In the genomic region with DNA sequence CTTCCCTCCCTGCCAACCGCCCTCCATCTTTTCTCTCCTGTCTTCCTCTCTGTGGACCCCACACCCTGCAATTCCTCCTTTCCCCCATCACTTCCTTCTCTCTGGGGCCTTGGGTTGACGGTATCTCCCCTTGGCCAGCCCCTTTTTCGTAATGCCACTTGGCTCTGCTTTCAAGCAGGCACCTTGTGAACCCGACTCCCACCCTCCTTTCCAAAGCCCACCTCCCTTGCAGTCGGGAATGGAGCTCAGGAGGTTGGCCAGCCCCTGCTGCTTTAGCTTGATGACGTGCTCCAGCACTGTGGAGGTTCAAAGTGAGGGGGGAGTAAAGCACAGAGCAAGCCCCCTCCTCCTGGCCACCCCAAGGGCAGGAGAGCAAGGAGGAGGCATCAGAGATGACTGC, we compare ENCODE assay signal across 16 cellular contexts.
DNase-seq lines count a peak whose midpoint lies in the region; ATAC-seq and TF ChIP-seq lines count a peak whose summit lies in the region.
"Had no signal": no experiment of that assay in that cellular context is flagged by ENCODE, and none has a peak within 500 bp of the region (broad histone marks: within the 10 kb centered on the region; RNA-seq: fewer than 3 reads in every experiment).

No MANE protein-coding gene starts in this region.

- H3K36me3 Mint-ChIP-seq in CD14-positive monocyte = peaks cover 6 to 22% of the 10 kb centered on the region in 2 donors

- H2AFZ ChIP-seq in OCI-LY1 (ENCODE audit: low read length) (no peak overlapping the region), smooth muscle cell (ENCODE audit: low read depth) (no peak overlapping the region)

- H3F3A ChIP-seq in OCI-LY1 (ENCODE audit: insufficient read depth, low read length) (0 out of 2 replicates have a peak, but pooled peaks cover 6% of the 10 kb centered on the region), smooth muscle cell (ENCODE audit: low read depth) (peaks cover 45% of the 10 kb centered on the region)

- H3K79me2 ChIP-seq in OCI-LY1 (ENCODE audit: insufficient read depth, low read length) (no peaks in the 10 kb centered on the region), smooth muscle cell (ENCODE audit: low read depth) (no peaks in the 10 kb centered on the region)
- H3K79me2 ChIP-seq: parathyroid adenoma had no signal

- H3K36me3 ChIP-seq in OCI-LY1 (ENCODE audit: insufficient read depth, low read length) = no peaks in the 10 kb centered on the region
- no peaks in the 10 kb centered on the region for H3K36me3 ChIP-seq in neutrophil
- H3K36me3 ChIP-seq in smooth muscle cell (ENCODE audit: low read depth) = no peaks in the 10 kb centered on the region
- H3K36me3 ChIP-seq: adrenal gland had no signal

- no peaks in the 10 kb centered on the region for H3K27me3 ChIP-seq in OCI-LY1 (ENCODE audit: insufficient read depth, low read length)
- peaks cover 13% of the 10 kb centered on the region for H3K27me3 ChIP-seq in neutrophil
- no peaks in the 10 kb centered on the region for H3K27me3 ChIP-seq in smooth muscle cell (ENCODE audit: low read depth)
- H3K27me3 ChIP-seq: adrenal gland had no signal

- ATAC-seq in GM18907 (IDR thresholded peaks at IDR 0.05; ENCODE audit: unreplicated experiment) = no peak

- H3K9me3 ChIP-seq in OCI-LY1 (ENCODE audit: low read length) (no peaks in the 10 kb centered on the region), neutrophil (no peaks in the 10 kb centered on the region), smooth muscle cell (replicated peaks; ENCODE audit: low read depth) (no peaks in the 10 kb centered on the region)
- H3K9me3 ChIP-seq: adrenal gland had no signal

- H3K4me1 Mint-ChIP-seq in CD14-positive monocyte = peaks cover 69% of the 10 kb centered on the region

- H3K4me3 ChIP-seq in OCI-LY1 (ENCODE audit: low read depth, low read length, poor library complexity, severe bottlenecking) (peak overlapping the region; percentile 8), neutrophil (ENCODE audit: low read depth in 1 of 2, low read length in 1 of 2) (no peak overlapping the region), smooth muscle cell (no peak overlapping the region)
- H3K4me3 ChIP-seq: adrenal gland had no signal

- peaks cover 10 to 16% (median 14%) of the 10 kb centered on the region in 3 donors for H3K27me3 Mint-ChIP-seq in CD14-positive monocyte (ENCODE audit: low read depth in 3 of 3)

- no peak for DNase-seq in CD14-positive monocyte (ENCODE audit: low spot score)
- no peak for DNase-seq in epithelial cell of prostate (ENCODE audit: low read depth, low spot score)
- DNase-seq in smooth muscle cell (lab: John Stamatoyannopoulos, UW; ENCODE audit: unreplicated experiment) = no peak
- DNase-seq in NCI-H2227 treated with DMSO at 0.1 percent for 48 hours (lab: John Stamatoyannopoulos, UW) = no peak
- no peak for DNase-seq in activated CD4-positive, alpha-beta T cell treated with anti-CD3 and anti-CD28 coated beads, Interleukin-2, amount 50 U/mL, for 4 hours
- DNase-seq: activated CD4-positive, alpha-beta T cell treated with anti-CD3 and anti-CD28 coated beads, Interleukin-2, amount 50 U/mL, for 1 hour; adrenal gland; cerebellar nuclear complex; DMS153; NCI-H1105 had no signal

- TF ChIP-seq CTCF in CD14-positive monocyte (IDR thresholded peaks at IDR 0.05) = no peak
- no peak for TF ChIP-seq CTCF in OCI-LY1 (IDR thresholded peaks at IDR 0.05; ENCODE audit: low read length)
- no peak for TF ChIP-seq CTCF in neutrophil (IDR thresholded peaks at IDR 0.05)
- TF ChIP-seq CTCF in smooth muscle cell (IDR thresholded peaks at IDR 0.05; ENCODE audit: borderline replicate concordance, insufficient read depth, poor library complexity, severe bottlenecking) = no peak

- H4K20me1 ChIP-seq in OCI-LY1 (ENCODE audit: insufficient read depth, low read length) (no peaks in the 10 kb centered on the region), smooth muscle cell (ENCODE audit: low read depth) (no peaks in the 10 kb centered on the region)

- H3K4me1 ChIP-seq in OCI-LY1 (ENCODE audit: insufficient read depth, low read length, severe bottlenecking) = peaks cover 46% of the 10 kb centered on the region
- peaks cover 30 to 31% of the 10 kb centered on the region in 2 experiments for H3K4me1 ChIP-seq in neutrophil (ENCODE audit: control insufficient read depth in 1 of 2, insufficient read depth in 1 of 2, low read depth in 1 of 2, low read length in 1 of 2)
- H3K4me1 ChIP-seq in smooth muscle cell (ENCODE audit: low read depth) = peaks cover 45% of the 10 kb centered on the region

- H3K9ac ChIP-seq in OCI-LY1 (ENCODE audit: low read length) (peak overlapping the region; percentile 16; the same call in 1 of the 2 replicates), smooth muscle cell (ENCODE audit: low read depth) (no peak overlapping the region)
- H3K9ac ChIP-seq: parathyroid adenoma had no signal

- intact Hi-C loops in CD14-positive monocyte (cut with micrococcal nuclease) = loop anchor here (5.0 to 10.0 kb wide), 5 partner anchors 53 to 295 kb away; a partner anchor contains a TSS

- peaks cover 0 to 3% (median 0%) of the 10 kb centered on the region in 7 donors for H3K9me3 Mint-ChIP-seq in CD14-positive monocyte
- H3K9me3 Mint-ChIP-seq: activated T-helper 1 cell treated with anti-CD3 and anti-CD28 coated beads, Interleukin-12 subunit alpha, Interleukin-12 subunit beta, Interleukin-2, Interleukin-4 antibody, amounts not matched to agents 30 ng/mL and 10 ng/mL and 1 ng/mL, durations not matched to agents 14 hours and 24 hours and 36 hours; T-helper 2 cell treated with Interferon-gamma antibody and Interleukin-4, amounts not matched to agents 5 μg/mL and 100 μg/mL, for 36 hours had no signal

- H3K27ac Mint-ChIP-seq in CD14-positive monocyte = peak overlapping the region in 6 of 7 donors; percentile 35 to 92 (median 74)
- H3K27ac Mint-ChIP-seq: activated T-helper 1 cell treated with anti-CD3 and anti-CD28 coated beads, Interleukin-12 subunit alpha, Interleukin-12 subunit beta, Interleukin-2, Interleukin-4 antibody, amounts not matched to agents 30 ng/mL and 10 ng/mL and 1 ng/mL, durations not matched to agents 14 hours and 24 hours and 36 hours; T-helper 2 cell treated with Interferon-gamma antibody and Interleukin-4, amounts not matched to agents 5 μg/mL and 100 μg/mL, for 36 hours had no signal

- 94% methylated on average over 6 of the region's 6 CpGs for WGBS in smooth muscle cell (ENCODE audit: low lambda C conversion rate)

- no peaks in the 10 kb centered on the region for H3K9me2 ChIP-seq in OCI-LY1 (ENCODE audit: low read depth, low read length)

- no peak overlapping the region for H3K4me3 Mint-ChIP-seq in CD14-positive monocyte
- H3K4me3 Mint-ChIP-seq: activated T-helper 1 cell treated with anti-CD3 and anti-CD28 coated beads, Interleukin-12 subunit alpha, Interleukin-12 subunit beta, Interleukin-2, Interleukin-4 antibody, amounts not matched to agents 30 ng/mL and 10 ng/mL and 1 ng/mL, durations not matched to agents 14 hours and 24 hours and 36 hours; T-helper 2 cell treated with Interferon-gamma antibody and Interleukin-4, amounts not matched to agents 5 μg/mL and 100 μg/mL, for 36 hours had no signal

- peak overlapping the region; percentile 47; the same call in 1 of the 2 replicates for H3K4me2 ChIP-seq in OCI-LY1 (ENCODE audit: low read length)
- no peak overlapping the region for H3K4me2 ChIP-seq in smooth muscle cell

- H3K27ac ChIP-seq in OCI-LY1 (ENCODE audit: low read depth, low read length, poor library complexity, severe bottlenecking) (peak overlapping the region; percentile 65), epithelial cell of prostate (peak overlapping the region; percentile 18), neutrophil (peak overlapping the region; percentile 2), smooth muscle cell (ENCODE audit: low read depth) (no peak overlapping the region)
- H3K27ac ChIP-seq: adrenal gland, parathyroid adenoma had no signal
